Comparison of ENCODE assay signal across 19 cellular contexts in genomic region chr13:72195044-72195704, GRCh38.
"Had no signal": no experiment of that assay in that cellular context is flagged by ENCODE, and none has a peak within 500 bp of the region (broad histone marks: within the 10 kb centered on the region; RNA-seq: fewer than 3 reads in every experiment).

No MANE protein-coding gene starts in this region.

- H3K27ac Mint-ChIP-seq: activated CD4-positive, alpha-beta T cell treated with anti-CD3 and anti-CD28 coated beads, Interleukin-2, amount 10 ng/mL, durations not matched to agents 7 days and 5 days; activated CD8-positive, alpha-beta T cell treated with anti-CD3 and anti-CD28 coated beads, Interleukin-2, amount 10 ng/mL, durations not matched to agents 7 days and 5 days; activated naive CD4-positive, alpha-beta T cell treated with anti-CD3 and anti-CD28 coated beads for 36 hours; memory B cell; natural killer cell treated with Interleukin-12 subunit alpha and Interleukin-12 subunit beta and Interleukin-15 and Interleukin-18, amount 100 ng/mL, for 72 hours; stimulated activated memory B cell treated with anti-CD40 and anti-IgM and Interleukin-4, amounts not matched to agents 10 μg/mL and 1 μg/mL and 100 μg/mL, for 72 hours had no signal

- H3K4me1 Mint-ChIP-seq: activated CD4-positive, alpha-beta T cell treated with anti-CD3 and anti-CD28 coated beads, Interleukin-2, amount 10 ng/mL, durations not matched to agents 7 days and 5 days; memory B cell; stimulated activated memory B cell treated with anti-CD40 and anti-IgM and Interleukin-4, amounts not matched to agents 10 μg/mL and 1 μg/mL and 100 μg/mL, for 72 hours had no signal

- H3K27ac ChIP-seq: brain microvascular endothelial cell, esophagus squamous epithelium, heart right ventricle, SK-N-MC had no signal

- H3K27me3 ChIP-seq: brain microvascular endothelial cell, esophagus squamous epithelium, heart right ventricle had no signal

- H3K9me3 ChIP-seq: esophagus squamous epithelium, heart right ventricle had no signal

- ATAC-seq: activated CD4-positive, CD25-positive, alpha-beta regulatory T cell treated with anti-CD3 and anti-CD28 coated beads, Interleukin-2, amount 50 U/mL, for 24 hours; activated CD8-positive, alpha-beta T cell treated with anti-CD3 and anti-CD28 coated beads, Interleukin-2, amount 10 ng/mL, durations not matched to agents 7 days and 5 days; activated T-cell treated with anti-CD3 and anti-CD28 coated beads, Interleukin-2, amount 50 U/mL, for 4 hours; heart right ventricle; natural killer cell treated with Interleukin-12 subunit alpha and Interleukin-12 subunit beta and Interleukin-15 and Interleukin-18, amount 100 ng/mL, for 72 hours; sciatic nerve; stimulated activated memory B cell treated with anti-CD40 and anti-IgM and Interleukin-4, amounts not matched to agents 10 μg/mL and 1 μg/mL and 100 μg/mL, for 72 hours had no signal

- H3K27me3 Mint-ChIP-seq: activated CD4-positive, alpha-beta T cell treated with anti-CD3 and anti-CD28 coated beads, Interleukin-2, amount 10 ng/mL, durations not matched to agents 7 days and 5 days; memory B cell; natural killer cell treated with Interleukin-12 subunit alpha and Interleukin-12 subunit beta and Interleukin-15 and Interleukin-18, amount 100 ng/mL, for 72 hours; stimulated activated memory B cell treated with anti-CD40 and anti-IgM and Interleukin-4, amounts not matched to agents 10 μg/mL and 1 μg/mL and 100 μg/mL, for 72 hours had no signal

- H3K4me3 Mint-ChIP-seq: activated CD4-positive, alpha-beta T cell treated with anti-CD3 and anti-CD28 coated beads, Interleukin-2, amount 10 ng/mL, durations not matched to agents 7 days and 5 days; activated CD8-positive, alpha-beta T cell treated with anti-CD3 and anti-CD28 coated beads, Interleukin-2, amount 10 ng/mL, durations not matched to agents 7 days and 5 days; activated naive CD4-positive, alpha-beta T cell treated with anti-CD3 and anti-CD28 coated beads for 36 hours; activated T-cell treated with anti-CD3 and anti-CD28 coated beads, Interleukin-2, amount 50 U/mL, for 4 hours; memory B cell; natural killer cell treated with Interleukin-12 subunit alpha and Interleukin-12 subunit beta and Interleukin-15 and Interleukin-18, amount 100 ng/mL, for 72 hours; stimulated activated memory B cell treated with anti-CD40 and anti-IgM and Interleukin-4, amounts not matched to agents 10 μg/mL and 1 μg/mL and 100 μg/mL, for 72 hours had no signal

- H3K36me3 Mint-ChIP-seq: memory B cell; natural killer cell treated with Interleukin-12 subunit alpha and Interleukin-12 subunit beta and Interleukin-15 and Interleukin-18, amount 100 ng/mL, for 72 hours; stimulated activated memory B cell treated with anti-CD40 and anti-IgM and Interleukin-4, amounts not matched to agents 10 μg/mL and 1 μg/mL and 100 μg/mL, for 72 hours had no signal

- H3K36me3 ChIP-seq: brain microvascular endothelial cell, esophagus squamous epithelium, heart right ventricle had no signal

- H3K4me3 ChIP-seq: esophagus squamous epithelium, heart right ventricle, SK-N-MC had no signal

- H3K9me3 Mint-ChIP-seq: activated CD4-positive, alpha-beta T cell treated with anti-CD3 and anti-CD28 coated beads, Interleukin-2, amount 10 ng/mL, durations not matched to agents 7 days and 5 days; activated naive CD4-positive, alpha-beta T cell treated with anti-CD3 and anti-CD28 coated beads for 36 hours; activated T-cell treated with anti-CD3 and anti-CD28 coated beads, Interleukin-2, amount 50 U/mL, for 4 hours; memory B cell; natural killer cell treated with Interleukin-12 subunit alpha and Interleukin-12 subunit beta and Interleukin-15 and Interleukin-18, amount 100 ng/mL, for 72 hours; stimulated activated memory B cell treated with anti-CD40 and anti-IgM and Interleukin-4, amounts not matched to agents 10 μg/mL and 1 μg/mL and 100 μg/mL, for 72 hours had no signal

- H3K4me1 ChIP-seq: esophagus squamous epithelium had no signal

- DNase-seq: activated CD4-positive, alpha-beta T cell treated with anti-CD3 and anti-CD28 coated beads, Interleukin-2, amount 10 ng/mL, durations not matched to agents 7 days and 5 days; activated CD8-positive, alpha-beta memory T cell treated with anti-CD3 and anti-CD28 coated beads, Interleukin-2, amount 50 U/mL, for 4 hours; activated CD8-positive, alpha-beta T cell treated with anti-CD3 and anti-CD28 coated beads, Interleukin-2, amount 10 ng/mL, durations not matched to agents 7 days and 5 days; activated naive CD4-positive, alpha-beta T cell treated with anti-CD3 and anti-CD28 coated beads for 36 hours; activated T-cell treated with anti-CD3 and anti-CD28 coated beads, Interleukin-2, amount 50 U/mL, for 4 hours; anterior cingulate cortex; brain microvascular endothelial cell; central memory CD4-positive, alpha-beta T cell; cortex of kidney; esophagus squamous epithelium; heart right ventricle; stimulated activated CD4-positive, alpha-beta T cell treated with anti-CD3 and anti-CD28 coated beads, Interleukin-4, amount 100 ng/mL, for 4 hours; T1000 had no signal
